17 cellular contexts compared by ENCODE assay signal in the genomic region with DNA sequence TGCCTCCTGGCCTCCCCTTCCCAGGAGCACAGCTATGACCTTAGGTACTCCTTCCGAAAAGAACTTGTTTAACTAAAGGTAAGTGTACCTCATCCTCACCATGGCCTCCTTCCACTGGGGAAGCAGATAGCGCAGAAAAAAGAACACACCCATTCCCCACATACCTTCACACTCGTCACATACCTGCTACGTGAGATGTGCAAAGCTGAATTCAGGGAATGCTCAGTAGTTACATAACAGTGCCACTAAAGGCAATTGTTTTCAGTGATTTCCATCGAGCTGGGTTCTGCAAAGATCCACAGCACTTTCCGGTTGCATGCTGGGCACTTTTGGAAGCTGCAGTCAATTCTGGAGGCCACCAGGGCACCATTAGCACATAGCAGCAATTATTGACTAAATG. TPM values are rescaled to one million over a fixed set of nuclear protein-coding genes. Genes with fewer than 3 reads are reported as not detected.
DNase-seq lines count a peak whose midpoint lies in the region; ATAC-seq lines count a peak whose summit lies in the region.
"Had no signal": no experiment of that assay in that cellular context is flagged by ENCODE, and none has a peak within 500 bp of the region (broad histone marks: within the 10 kb centered on the region; RNA-seq: fewer than 3 reads in every experiment).

No MANE protein-coding gene starts in this region.

- no peak overlapping the region for H3K18ac ChIP-seq in trophoblast cell (ENCODE audit: low read length)

- H3K79me2 ChIP-seq in trophoblast cell (ENCODE audit: control insufficient read depth, insufficient read depth, low read length, poor library complexity): no peaks in the 10 kb centered on the region

- CTCF ChIA-PET in activated CD4-positive, alpha-beta memory T cell treated with anti-CD3 and anti-CD28 coated beads, Interleukin-2, amount 10 ng/mL, durations not matched to agents 7 days and 5 days (lab: Charles Lee): interaction anchor here (1.2 to 4.3 kb wide), 2 partner anchors 11 to 153 kb away, joined by 3 to 19 read pairs; no protein-coding TSS in a partner anchor
- CTCF ChIA-PET in activated CD4-positive, alpha-beta memory T cell treated with anti-CD3 and anti-CD28 coated beads for 36 hours (lab: Charles Lee): interaction anchor here (8.4 kb wide), 1 partner anchor 12 kb away, joined by 56 read pairs; no protein-coding TSS in a partner anchor
- CTCF ChIA-PET in activated CD8-positive, alpha-beta T cell treated with anti-CD3 and anti-CD28 coated beads, Interleukin-2, amount 10 ng/mL, durations not matched to agents 7 days and 5 days (lab: Charles Lee): interaction anchor here (0.8 to 4.6 kb wide), 6 partner anchors 10 to 153 kb away, joined by 3 to 28 read pairs (median 4); no protein-coding TSS in a partner anchor

- peak overlapping the region; percentile 74 for H3K27ac Mint-ChIP-seq in activated CD4-positive, alpha-beta memory T cell treated with anti-CD3 and anti-CD28 coated beads, Interleukin-2, amount 10 ng/mL, durations not matched to agents 7 days and 5 days
- H3K27ac Mint-ChIP-seq in activated CD4-positive, alpha-beta memory T cell treated with anti-CD3 and anti-CD28 coated beads for 36 hours: no peak overlapping the region
- H3K27ac Mint-ChIP-seq in activated CD8-positive, alpha-beta T cell treated with anti-CD3 and anti-CD28 coated beads, Interleukin-2, amount 10 ng/mL, durations not matched to agents 7 days and 5 days: no peak overlapping the region
- H3K27ac Mint-ChIP-seq: activated B cell treated with CpG ODN at 0.5 μM for 24 hours had no signal

- H3K36me3 ChIP-seq in trophoblast cell (ENCODE audit: control insufficient read depth in 1 of 2, insufficient read depth in 2 of 2, low read length in 2 of 2): no peaks in the 10 kb centered on the region
- H3K36me3 ChIP-seq: pancreas, upper lobe of left lung had no signal

- H3K79me1 ChIP-seq in trophoblast cell (ENCODE audit: low read length): no peaks in the 10 kb centered on the region

- peak overlapping the region; percentile 8 for H3K4me3 Mint-ChIP-seq in activated CD4-positive, alpha-beta memory T cell treated with anti-CD3 and anti-CD28 coated beads, Interleukin-2, amount 10 ng/mL, durations not matched to agents 7 days and 5 days
- H3K4me3 Mint-ChIP-seq in activated CD4-positive, alpha-beta memory T cell treated with anti-CD3 and anti-CD28 coated beads for 36 hours: no peak overlapping the region
- H3K4me3 Mint-ChIP-seq in activated CD8-positive, alpha-beta T cell treated with anti-CD3 and anti-CD28 coated beads, Interleukin-2, amount 10 ng/mL, durations not matched to agents 7 days and 5 days: no peak overlapping the region

- no peak overlapping the region for H3K4ac ChIP-seq in trophoblast cell (ENCODE audit: low read depth, low read length)

- H2BK5ac ChIP-seq in trophoblast cell (ENCODE audit: low read depth, low read length, poor library complexity): no peak overlapping the region

- H3K4me1 Mint-ChIP-seq in activated CD4-positive, alpha-beta memory T cell treated with anti-CD3 and anti-CD28 coated beads, Interleukin-2, amount 10 ng/mL, durations not matched to agents 7 days and 5 days: peaks cover 48% of the 10 kb centered on the region
- H3K4me1 Mint-ChIP-seq in activated CD4-positive, alpha-beta memory T cell treated with anti-CD3 and anti-CD28 coated beads for 36 hours (ENCODE audit: low read depth): peaks cover 47% of the 10 kb centered on the region
- H3K4me1 Mint-ChIP-seq in activated CD8-positive, alpha-beta T cell treated with anti-CD3 and anti-CD28 coated beads, Interleukin-2, amount 10 ng/mL, durations not matched to agents 7 days and 5 days (ENCODE audit: low read depth): peaks cover 21% of the 10 kb centered on the region

- H2AK5ac ChIP-seq in trophoblast cell (ENCODE audit: low read length): no peak overlapping the region

- no peak overlapping the region for H4K8ac ChIP-seq in trophoblast cell (ENCODE audit: low read depth, low read length)

- H3K27me3 ChIP-seq in trophoblast cell (ENCODE audit: insufficient read depth, low read length): no peaks in the 10 kb centered on the region
- H3K27me3 ChIP-seq: pancreas, upper lobe of left lung had no signal

- no CpG with 5 or more reads among the region's 6 CpGs for WGBS in trophoblast cell (ENCODE audit: extremely low coverage, insufficient coverage, insufficient read length)

- POLR2A ChIA-PET in activated CD4-positive, alpha-beta memory T cell treated with anti-CD3 and anti-CD28 coated beads, Interleukin-2, amount 10 ng/mL, durations not matched to agents 7 days and 5 days (lab: Charles Lee): no interaction called here
- POLR2A ChIA-PET in activated CD4-positive, alpha-beta memory T cell treated with anti-CD3 and anti-CD28 coated beads for 36 hours (lab: Charles Lee): interaction anchor here (0.6 kb wide), 1 partner anchor 90 kb away, joined by 3 read pairs; no protein-coding TSS in a partner anchor
- POLR2A ChIA-PET in activated CD8-positive, alpha-beta T cell treated with anti-CD3 and anti-CD28 coated beads, Interleukin-2, amount 10 ng/mL, durations not matched to agents 7 days and 5 days (lab: Charles Lee): interaction anchor here (1.2 kb wide), 1 partner anchor 63 kb away, joined by 3 read pairs; no protein-coding TSS in a partner anchor

- no peak overlapping the region for H3K4me3 ChIP-seq in trophoblast cell (ENCODE audit: low read depth, low read length)
- H3K4me3 ChIP-seq: pancreas, smooth muscle cell had no signal

- H3K23ac ChIP-seq in trophoblast cell (ENCODE audit: low read length): no peak overlapping the region

- H3K9me3 Mint-ChIP-seq in activated CD4-positive, alpha-beta memory T cell treated with anti-CD3 and anti-CD28 coated beads, Interleukin-2, amount 10 ng/mL, durations not matched to agents 7 days and 5 days: no peaks in the 10 kb centered on the region
- no peaks in the 10 kb centered on the region for H3K9me3 Mint-ChIP-seq in activated CD4-positive, alpha-beta memory T cell treated with anti-CD3 and anti-CD28 coated beads for 36 hours
- no peaks in the 10 kb centered on the region for H3K9me3 Mint-ChIP-seq in activated CD8-positive, alpha-beta T cell treated with anti-CD3 and anti-CD28 coated beads, Interleukin-2, amount 10 ng/mL, durations not matched to agents 7 days and 5 days (ENCODE audit: insufficient read depth)
- H3K9me3 Mint-ChIP-seq: activated B cell treated with CpG ODN at 0.5 μM for 24 hours had no signal

- ATAC-seq in activated CD8-positive, alpha-beta T cell treated with anti-CD3 and anti-CD28 coated beads, Interleukin-2, amount 10 ng/mL, durations not matched to agents 7 days and 5 days: no peak
- ATAC-seq in sciatic nerve: no peak
- ATAC-seq: pancreas had no signal

- no peak overlapping the region for H3K9ac ChIP-seq in trophoblast cell (ENCODE audit: low read length)

- H2BK120ac ChIP-seq in trophoblast cell (ENCODE audit: insufficient read depth, low read length, poor library complexity): no peak overlapping the region

- intact Hi-C loops in activated CD4-positive, alpha-beta memory T cell treated with anti-CD3 and anti-CD28 coated beads for 36 hours (cut with micrococcal nuclease): no loop called here
- intact Hi-C loops in sciatic nerve (cut with DNase I): no loop called here

- H2BK12ac ChIP-seq in trophoblast cell (ENCODE audit: low read length): no peak overlapping the region

- H3K9me3 ChIP-seq in trophoblast cell (ENCODE audit: insufficient read depth, low read depth, low read length): peaks cover 2% of the 10 kb centered on the region
- H3K9me3 ChIP-seq: pancreas, upper lobe of left lung had no signal

- peaks cover 1% of the 10 kb centered on the region for H3K27me3 Mint-ChIP-seq in activated CD4-positive, alpha-beta memory T cell treated with anti-CD3 and anti-CD28 coated beads, Interleukin-2, amount 10 ng/mL, durations not matched to agents 7 days and 5 days
- H3K27me3 Mint-ChIP-seq in activated CD4-positive, alpha-beta memory T cell treated with anti-CD3 and anti-CD28 coated beads for 36 hours: no peaks in the 10 kb centered on the region
- H3K27me3 Mint-ChIP-seq in activated CD8-positive, alpha-beta T cell treated with anti-CD3 and anti-CD28 coated beads, Interleukin-2, amount 10 ng/mL, durations not matched to agents 7 days and 5 days (ENCODE audit: low read depth): no peaks in the 10 kb centered on the region

- no peak overlapping the region for H3K14ac ChIP-seq in trophoblast cell (ENCODE audit: low read length)

- no peak overlapping the region for H4K91ac ChIP-seq in trophoblast cell (ENCODE audit: low read depth, low read length)

- H3K4me2 ChIP-seq in trophoblast cell (ENCODE audit: low read length): no peak overlapping the region
- H3K4me2 ChIP-seq: smooth muscle cell had no signal

- no peak overlapping the region for H4K12ac ChIP-seq in trophoblast cell (ENCODE audit: low read depth, low read length)

- DNase-seq in activated CD4-positive, alpha-beta memory T cell treated with anti-CD3 and anti-CD28 coated beads, Interleukin-2, amount 10 ng/mL, durations not matched to agents 7 days and 5 days: no peak
- no peak for DNase-seq in activated CD4-positive, alpha-beta memory T cell treated with anti-CD3 and anti-CD28 coated beads for 36 hours
- peak; percentile 28 for DNase-seq in NCI-H2227 (lab: John Stamatoyannopoulos, UW; ENCODE audit: unreplicated experiment)
- no peak for DNase-seq in epithelial cell of prostate (ENCODE audit: low read depth, low spot score)
- peak; percentile 35 to 80 for DNase-seq in trophoblast cell
- DNase-seq in activated CD8-positive, alpha-beta T cell treated with anti-CD3 and anti-CD28 coated beads, Interleukin-2, amount 10 ng/mL, durations not matched to agents 7 days and 5 days: no peak
- DNase-seq in sciatic nerve (ENCODE audit: low spot score): no peak
- DNase-seq in DMS114 treated with DMSO at 0.1 percent for 48 hours (lab: John Stamatoyannopoulos, UW; ENCODE audit: unreplicated experiment): no peak
- DNase-seq: activated B cell treated with CpG ODN at 0.5 μM for 24 hours, hippocampal formation, NCI-H2171, pancreas, upper lobe of left lung had no signal

- H3K36me3 Mint-ChIP-seq in activated CD4-positive, alpha-beta memory T cell treated with anti-CD3 and anti-CD28 coated beads, Interleukin-2, amount 10 ng/mL, durations not matched to agents 7 days and 5 days (ENCODE audit: low read depth): peaks cover 39% of the 10 kb centered on the region
- peaks cover 23% of the 10 kb centered on the region for H3K36me3 Mint-ChIP-seq in activated CD4-positive, alpha-beta memory T cell treated with anti-CD3 and anti-CD28 coated beads for 36 hours
- no peaks in the 10 kb centered on the region for H3K36me3 Mint-ChIP-seq in activated CD8-positive, alpha-beta T cell treated with anti-CD3 and anti-CD28 coated beads, Interleukin-2, amount 10 ng/mL, durations not matched to agents 7 days and 5 days (ENCODE audit: low read depth)

- H3K27ac ChIP-seq in epithelial cell of prostate (peak overlapping the region; percentile 98), trophoblast cell (ENCODE audit: low read depth, low read length) (no peak overlapping the region)
- H3K27ac ChIP-seq: HL-60 had no signal

- no peak overlapping the region for H2AFZ ChIP-seq in trophoblast cell (ENCODE audit: insufficient read depth, low read length, poor library complexity)

- peaks cover 6 to 15% of the 10 kb centered on the region in 2 experiments for H3K4me1 ChIP-seq in trophoblast cell (ENCODE audit: control insufficient read depth in 1 of 2, insufficient read depth in 2 of 2, low read length in 2 of 2)

RNA-seq across cellular contexts. Expression of a gene that starts 41.1 kb away (rescaled TPM):
- total RNA-seq in activated CD4-positive, alpha-beta memory T cell treated with anti-CD3 and anti-CD28 coated beads, Interleukin-2, amount 10 ng/mL, durations not matched to agents 7 days and 5 days: 1 to 10 TPM; 1.7 TPM
- total RNA-seq in activated CD4-positive, alpha-beta memory T cell treated with anti-CD3 and anti-CD28 coated beads for 36 hours: 1 to 10 TPM; 2.6 to 4.1 TPM
- polyA plus RNA-seq in trophoblast cell (2013): not detected in 2 replicates
- under 1 TPM; 0.21 to 0.55 TPM for total RNA-seq in activated CD8-positive, alpha-beta T cell treated with anti-CD3 and anti-CD28 coated beads, Interleukin-2, amount 10 ng/mL, durations not matched to agents 7 days and 5 days
- 1.2 TPM for total RNA-seq in sciatic nerve
- total RNA-seq: G401, H1, smooth muscle cell had no signal
- polyA plus RNA-seq: smooth muscle cell had no signal

Comparison
In these comparisons a context has a peak if more than half of its experiments do, and no peak if none do; other contexts are left out.
1. DNase-seq: peak in NCI-H2227 (single experiment) and trophoblast cell (2 of 2); none in activated CD4-positive, alpha-beta memory T cell treated with anti-CD3 and anti-CD28 coated beads, Interleukin-2, amount 10 ng/mL, durations not matched to agents 7 days and 5 days (single experiment), activated CD4-positive, alpha-beta memory T cell treated with anti-CD3 and anti-CD28 coated beads for 36 hours (single experiment), epithelial cell of prostate (single experiment), activated CD8-positive, alpha-beta T cell treated with anti-CD3 and anti-CD28 coated beads, Interleukin-2, amount 10 ng/mL, durations not matched to agents 7 days and 5 days (single experiment), sciatic nerve (single experiment) and DMS114 treated with DMSO at 0.1 percent for 48 hours (single experiment).